Comparison of ENCODE assay signal across 9 cellular contexts in genomic region chr10:93458821-93459257, GRCh38. TPM values are rescaled to one million over a fixed set of nuclear protein-coding genes. Genes with fewer than 3 reads are reported as not detected.
DNase-seq lines count a peak whose midpoint lies in the region; ATAC-seq and TF ChIP-seq lines count a peak whose summit lies in the region.
"Had no signal": no experiment of that assay in that cellular context is flagged by ENCODE, and none has a peak within 500 bp of the region (broad histone marks: within the 10 kb centered on the region; RNA-seq: fewer than 3 reads in every experiment).

No MANE protein-coding gene starts in this region.

- intact Hi-C loops in psoas muscle (cut with DNase I), result no loop called here

- in situ Hi-C loops in G401 (cut with HindIII; ENCODE audit: low sequenced_read_pairs), result no loop called here

- 22 to 24% (median 23%) methylated on average over 6 of the region's 6 CpGs for WGBS in psoas muscle, 3 donors

- TF ChIP-seq CTCF in foreskin keratinocyte (conservative IDR thresholded peaks at IDR 0.05) (no peak), psoas muscle (IDR thresholded peaks at IDR 0.05) (no peak)

- no peaks in the 10 kb centered on the region for H3K9me3 ChIP-seq in SJCRH30 (replicated peaks)
- H3K9me3 ChIP-seq in psoas muscle, result no peaks in the 10 kb centered on the region

- H3K36me3 ChIP-seq in SJCRH30 (no peaks in the 10 kb centered on the region), psoas muscle (ENCODE audit: insufficient read depth in 1 of 2, low read depth in 1 of 2) (no peaks in the 10 kb centered on the region)

- DNase-seq in G401 (ENCODE audit: low spot score) (peak; percentile 71), SJCRH30 (peak; percentile 93 to 94), foreskin keratinocyte (peak; percentile 96 to 98), psoas muscle (peak; percentile 71 to 74), D341Med (ENCODE audit: low spot score) (no peak)

- H3K4me3 ChIP-seq in SJCRH30 (peak overlapping the region; percentile 6; the same call in 1 of the 2 replicates), psoas muscle (no peak overlapping the region)

- H3K27ac ChIP-seq in SJCRH30 (peak overlapping the region; percentile 85), foreskin keratinocyte (peak overlapping the region; percentile 78), psoas muscle (peak overlapping the region; percentile 50)
- H3K27ac ChIP-seq: HL-60 had no signal

- H3K27me3 ChIP-seq in SJCRH30, result no peaks in the 10 kb centered on the region
- no peaks in the 10 kb centered on the region for H3K27me3 ChIP-seq in foreskin keratinocyte
- no peaks in the 10 kb centered on the region for H3K27me3 ChIP-seq in psoas muscle (ENCODE audit: insufficient read depth in 3 of 3, low read length in 2 of 3)

- peaks cover 42% of the 10 kb centered on the region for H3K4me1 ChIP-seq in SJCRH30
- peaks cover 48% of the 10 kb centered on the region for H3K4me1 ChIP-seq in foreskin keratinocyte
- H3K4me1 ChIP-seq in psoas muscle, result peaks cover 10% of the 10 kb centered on the region

- peak; percentile 91 for ATAC-seq in foreskin keratinocyte
- ATAC-seq in psoas muscle, result peak; percentile 78 to 92 (median 90)
- no peak for ATAC-seq in HG03571 (IDR thresholded peaks at IDR 0.05; ENCODE audit: unreplicated experiment)
- ATAC-seq in HG02759 (IDR thresholded peaks at IDR 0.05; ENCODE audit: unreplicated experiment), result no peak
- ATAC-seq in GM18502 (IDR thresholded peaks at IDR 0.05; ENCODE audit: poor library complexity, unreplicated experiment), result no peak

RNA-seq across cellular contexts. Expression of gene MYOF, which starts 23.3 kb away (rescaled TPM):
- total RNA-seq in G401 (2014; rRNA removed; shearing (Covaris generic)), result 71.6 and 72.7 TPM in 2 replicates
- 4.2 and 4.6 TPM in 2 replicates for total RNA-seq in SJCRH30 (2014; rRNA removed; shearing (Covaris generic))
- total RNA-seq in foreskin keratinocyte, result 227 and 235 TPM in 2 replicates
- polyA plus RNA-seq in foreskin keratinocyte, result 56.1 and 63.0 TPM in 2 replicates
- 1 to 10 TPM; 4.2 to 9.4 (median 5.8) TPM for total RNA-seq in psoas muscle
- polyA plus RNA-seq in psoas muscle, result 1 to 10 TPM in 2 of 3 donors, under 1 TPM in 1; 0.70 to 3.6 (median 2.1) TPM

RNA-seq across cellular contexts. Expression of gene CEP55, which starts 37.6 kb away (rescaled TPM):
- 52.9 and 58.9 TPM in 2 replicates for total RNA-seq in G401 (2014; rRNA removed; shearing (Covaris generic))
- total RNA-seq in SJCRH30 (2014; rRNA removed; shearing (Covaris generic)), result 43.2 and 49.4 TPM in 2 replicates
- 58.5 and 78.4 TPM in 2 replicates for total RNA-seq in foreskin keratinocyte
- polyA plus RNA-seq in foreskin keratinocyte, result 28.2 and 42.3 TPM in 2 replicates
- under 1 TPM in 2 of 4 donors, not detected in 2; 0.10 to 0.29 TPM for total RNA-seq in psoas muscle
- polyA plus RNA-seq in psoas muscle, result under 1 TPM in 2 of 3 donors, not detected in 1; 0.16 to 0.25 TPM

Comparison
In these comparisons a context has a peak if more than half of its experiments do, and no peak if none do; other contexts are left out.
1. ATAC-seq: peak in foreskin keratinocyte (single experiment) and psoas muscle (4 of 4); none in HG03571 (single experiment), HG02759 (single experiment) and GM18502 (single experiment).
2. RNA of gene CEP55, which starts 37.6 kb away (total RNA-seq): 58.5 to 78.4 TPM in foreskin keratinocyte, 52.9 to 58.9 TPM in G401 and 43.2 to 49.4 TPM in SJCRH30; 0.10 to 0.29 TPM in psoas muscle; every median in the first group is over 10 times any median in the second.
3. Peak in every context shown above with its lines, with median percentiles within 50 percentile points of each other: H3K27ac ChIP-seq.